Comparison of ENCODE assay signal across 10 cellular contexts in the genomic region with DNA sequence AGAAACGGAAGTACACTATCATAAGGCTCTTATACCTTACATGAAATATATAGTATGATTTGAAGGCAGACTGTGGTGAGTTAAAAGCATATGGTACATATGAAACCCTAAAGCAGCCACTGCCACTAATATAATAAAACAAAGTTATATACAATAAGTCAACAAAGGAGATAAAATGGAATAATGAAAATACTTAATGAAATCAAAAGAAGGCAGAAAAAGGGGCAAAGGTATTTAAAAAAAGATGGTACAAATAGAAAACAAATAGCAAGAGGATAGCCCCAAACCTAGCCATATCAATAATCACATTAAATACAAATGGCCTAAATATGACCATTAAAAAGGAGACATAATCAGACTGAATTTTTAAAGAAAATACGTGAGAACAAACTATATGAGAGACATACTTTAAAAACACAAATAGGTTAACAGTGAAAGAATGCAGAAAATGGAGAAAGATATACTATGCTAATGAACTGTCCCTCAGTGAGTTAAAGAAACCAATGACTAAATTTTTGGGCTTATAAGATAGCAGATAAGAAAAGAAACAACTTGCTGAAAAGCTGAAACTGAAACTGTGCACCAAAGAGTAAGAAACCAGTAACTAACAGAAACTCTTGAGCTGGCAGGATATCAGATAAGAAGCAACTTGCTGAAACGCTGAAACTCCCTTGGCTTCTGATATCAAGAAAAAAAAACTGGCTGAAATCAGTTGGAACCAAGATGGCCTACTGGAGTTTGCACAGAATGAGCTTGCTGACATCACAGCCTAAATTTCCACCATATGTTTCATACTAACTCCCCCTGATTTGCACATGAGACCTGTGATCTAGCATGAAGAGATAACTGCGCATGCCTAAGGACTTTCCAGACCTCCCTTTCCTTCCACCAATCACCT. TPM values are rescaled to one million over a fixed set of nuclear protein-coding genes. Genes with fewer than 3 reads are reported as not detected.
DNase-seq lines count a peak whose midpoint lies in the region; ATAC-seq, FAIRE-seq and TF ChIP-seq lines count a peak whose summit lies in the region.
"Had no signal": no experiment of that assay in that cellular context is flagged by ENCODE, and none has a peak within 500 bp of the region (broad histone marks: within the 10 kb centered on the region; RNA-seq: fewer than 3 reads in every experiment).

No MANE protein-coding gene starts in this region.

- WGBS in GM12878 (ENCODE audit: insufficient coverage, insufficient replicate concordance, low lambda C conversion rate, missing lambda C conversion rate) = 50% methylated on average over 4 of the region's 4 CpGs

- peaks cover 11% of the 10 kb centered on the region for H3K9me3 ChIP-seq in GM12878 (replicated peaks; ENCODE audit: control insufficient read depth, insufficient read depth, low read length)

- no TSS peak for BruUV-seq in GM12878 (replicated peaks; lab: Mats Ljungman, UMichigan)

- CTCF ChIA-PET in GM12878 (lab: Yijun Ruan, JAX) = interaction anchor here (0.6 to 3.1 kb wide), 29 partner anchors 7 to 683 kb away, joined by 3 to 18 read pairs (median 6); a partner anchor contains a TSS

- in situ Hi-C loops in GM12878 (cut with MboI) = no loop called here

- H3K4me2 ChIP-seq in GM12878 (ENCODE audit: control insufficient read depth, insufficient read depth) = no peak overlapping the region

- peaks cover 4% of the 10 kb centered on the region for H3K4me1 ChIP-seq in ACC112 (ENCODE audit: control insufficient read depth, insufficient read depth, low read length, unreplicated experiment)
- peaks cover 27% of the 10 kb centered on the region for H3K4me1 ChIP-seq in GM12878 (ENCODE audit: control insufficient read depth, insufficient read depth, low read length)

- H3K36me3 ChIP-seq in ACC112 (ENCODE audit: insufficient read depth, low read length) (no peaks in the 10 kb centered on the region), GM12878 (ENCODE audit: control insufficient read depth in 2 of 2, insufficient read depth in 2 of 2, low read length in 1 of 2) (no peaks in the 10 kb centered on the region), H7 (replicated peaks; ENCODE audit: control insufficient read depth, insufficient read depth, low read length) (no peaks in the 10 kb centered on the region)

- TF ChIP-seq POLR2A in GM12878 (IDR thresholded peaks at IDR 0.05; ENCODE audit: low read depth, low read length) = no peak

- no peak for TF ChIP-seq EP300 in GM12878 (IDR thresholded peaks at IDR 0.05; ENCODE audit: borderline replicate concordance in 1 of 2, control insufficient read depth in 1 of 2, low read depth in 2 of 2, low read length in 2 of 2)

- H3K4me3 ChIP-seq in ACC112 (ENCODE audit: low read depth, low read length) = no peak overlapping the region
- H3K4me3 ChIP-seq in GM12878 = no peak overlapping the region
- no peak overlapping the region for H3K4me3 ChIP-seq in H7 (ENCODE audit: insufficient read depth, low read depth, low read length)

- peak; percentile 73 for DNase-seq in GM12878 (ENCODE audit: low read depth, low spot score)
- no peak for DNase-seq in iPS-NIHi7 (ENCODE audit: extremely low spot score)
- no peak for DNase-seq in retina
- no peak for DNase-seq in NCI-H1048 (lab: John Stamatoyannopoulos, UW)
- DNase-seq in H7 = no peak
- DNase-seq: foreskin melanocyte, right cardiac atrium had no signal

- SMC1A ChIA-PET in GM12878 (lab: Charles Lee; ENCODE audit: uncharacterized antibody, unreplicated experiment) = interaction anchor here (0.6 to 3.3 kb wide), 33 partner anchors 9 to 1143 kb away, joined by 3 to 20 read pairs (median 4); no protein-coding TSS in a partner anchor

- no peak overlapping the region for H3K27ac ChIP-seq in ACC112 (ENCODE audit: low read depth, low read length)
- H3K27ac ChIP-seq in GM12878 (ENCODE audit: control insufficient read depth, insufficient read depth) = peak overlapping the region; percentile 43; the same call in 1 of the 2 replicates

- H3K9ac ChIP-seq in GM12878 (ENCODE audit: control insufficient read depth, insufficient read depth, low read length) = no peak overlapping the region

- H3K79me2 ChIP-seq in ACC112 (ENCODE audit: control insufficient read depth, insufficient read depth, low read length, unreplicated experiment) = no peaks in the 10 kb centered on the region
- H3K79me2 ChIP-seq in GM12878 (ENCODE audit: control insufficient read depth, insufficient read depth, low read length) = no peaks in the 10 kb centered on the region

- peak; percentile 87 for FAIRE-seq in GM12878 (lab: Jason Lieb, UNC)

- POLR2A ChIA-PET in GM12878 (lab: Charles Lee) = interaction anchor here (0.6 to 1.4 kb wide), 6 partner anchors 9 to 97 kb away, joined by 3 to 5 read pairs (median 4); no protein-coding TSS in a partner anchor

- H3K27me3 ChIP-seq in ACC112 (ENCODE audit: insufficient read depth, low read length) = 0 out of 2 replicates have a peak, but pooled peaks cover 7% of the 10 kb centered on the region
- H3K27me3 ChIP-seq in GM12878 (replicated peaks in 1 of 2; ENCODE audit: control insufficient read depth in 2 of 2, insufficient read depth in 2 of 2, low read length in 1 of 2) = no peaks in the 10 kb centered on the region
- no peaks in the 10 kb centered on the region for H3K27me3 ChIP-seq in H7 (ENCODE audit: control insufficient read depth, insufficient read depth, low read length)

- RAD21 ChIA-PET in GM12878 (lab: Charles Lee; ENCODE audit: unreplicated experiment) = interaction anchor here (0.8 to 2.7 kb wide), 18 partner anchors 12 to 162 kb away, joined by 3 to 16 read pairs (median 3); a partner anchor contains a TSS

- no peak for TF ChIP-seq CTCF in GM12878 (IDR thresholded peaks at IDR 0.05 in 2 of 3, conservative IDR thresholded peaks at IDR 0.05 in 1 of 3; ENCODE audit: control insufficient read depth in 2 of 3, extremely low read depth in 1 of 3, insufficient read depth in 1 of 3, low read depth in 3 of 3, low read length in 3 of 3)

- intact Hi-C loops in GM12878 (cut with micrococcal nuclease; ENCODE audit: unreplicated experiment) = no loop called here

- H2AFZ ChIP-seq in ACC112 (ENCODE audit: low read length, unreplicated experiment) (peak overlapping the region; percentile 70), GM12878 (ENCODE audit: control insufficient read depth, low read depth, low read length) (peak overlapping the region; percentile 35)

- ATAC-seq in GM19035 (IDR thresholded peaks at IDR 0.05; ENCODE audit: unreplicated experiment) (peak; percentile 76), HG03378 (IDR thresholded peaks at IDR 0.05; ENCODE audit: unreplicated experiment) (peak; percentile 72), GM12878 (peak; percentile 90)

- no peaks in the 10 kb centered on the region for H4K20me1 ChIP-seq in GM12878 (ENCODE audit: control insufficient read depth, insufficient read depth)

- TF ChIP-seq RAD21 in GM12878 (IDR thresholded peaks at IDR 0.05; ENCODE audit: insufficient read depth, low read depth, low read length) = no peak

RNA-seq across cellular contexts. Expression of a gene that starts 44.3 kb away (rescaled TPM):
- 1.5 and 3.6 TPM in 2 replicates for total RNA-seq in GM12878 (2013; cell fraction: nucleolus; rRNA removed)
- 1.0 and 1.1 TPM in 2 replicates for total RNA-seq in GM12878 (2014; rRNA removed)
- total RNA-seq in GM12878 (2014; rRNA removed; fragmentation: Illumina TruSeq; extraction: Trizol) = 1.4 and 1.6 TPM in 2 replicates
- total RNA-seq in GM12878 (2021) = 0.67 and 1.1 TPM in 2 replicates
- polyA plus RNA-seq in GM12878 (2011; ENCODE audit: low read depth) = 4.4 TPM
- polyA plus RNA-seq in GM12878 (2011; rRNA removed) = 5.0 and 6.3 TPM in 2 replicates
- 3.0 and 5.2 TPM in 2 replicates for polyA plus RNA-seq in GM12878 (2011; cell fraction: cytosol; rRNA removed)
- polyA plus RNA-seq in GM12878 (2011; cell fraction: nucleus; rRNA removed) = 1.0 and 1.4 TPM in 2 replicates
- polyA plus RNA-seq in GM12878 (2012) = 2.8 and 5.5 TPM in 2 replicates
- polyA plus RNA-seq in GM12878 (2014; fragmentation: Illumina TruSeq; extraction: Trizol) = 1.4 and 1.8 TPM in 2 replicates
- polyA plus RNA-seq in GM12878 (2014; fragmentation: Nextera tagmentation; extraction: Ambion mirVana) = 1 to 10 TPM; 1.2 to 1.6 TPM
- 0.92 and 1.5 TPM in 2 replicates for polyA plus RNA-seq in GM12878 (2014; rRNA removed)
- under 1 TPM; 0.34 to 0.70 TPM for polyA plus RNA-seq in GM12878 (2016; fragmentation: Nextera tagmentation; extraction: Ambion mirVana)
- 3.7 and 6.0 TPM in 2 replicates for polyA minus RNA-seq in GM12878 (2011; rRNA and poly(A)+ RNA removed)
- polyA minus RNA-seq in GM12878 (2011; cell fraction: cytosol; rRNA and poly(A)+ RNA removed) = 1.1 and 2.1 TPM in 2 replicates
- polyA minus RNA-seq in GM12878 (2011; cell fraction: nucleus; rRNA and poly(A)+ RNA removed) = 4.7 and 5.2 TPM in 2 replicates
- total RNA-seq in H7 (2014; rRNA removed; shearing (Covaris generic)) = not detected in 2 replicates

RNA-seq across cellular contexts. Expression of a gene that starts 46.1 kb away (rescaled TPM):
- not detected in 2 replicates for total RNA-seq in GM12878 (2013; cell fraction: nucleolus; rRNA removed)
- 0.38 TPM in 1 of 2 replicates, not detected in the other for total RNA-seq in GM12878 (2014; rRNA removed)
- total RNA-seq in GM12878 (2014; rRNA removed; fragmentation: Illumina TruSeq; extraction: Trizol) = not detected in 2 replicates
- total RNA-seq in GM12878 (2021) = not detected in 2 replicates
- 0.30 TPM for polyA plus RNA-seq in GM12878 (2011; ENCODE audit: low read depth)
- polyA plus RNA-seq in GM12878 (2011; rRNA removed) = 0.72 and 0.73 TPM in 2 replicates
- 0.33 and 0.63 TPM in 2 replicates for polyA plus RNA-seq in GM12878 (2011; cell fraction: cytosol; rRNA removed)
- 0.70 and 1.2 TPM in 2 replicates for polyA plus RNA-seq in GM12878 (2011; cell fraction: nucleus; rRNA removed)
- 0.65 TPM in 1 of 2 replicates, not detected in the other for polyA plus RNA-seq in GM12878 (2012)
- 0.32 TPM in 1 of 2 replicates, not detected in the other for polyA plus RNA-seq in GM12878 (2014; fragmentation: Illumina TruSeq; extraction: Trizol)
- polyA plus RNA-seq in GM12878 (2014; fragmentation: Nextera tagmentation; extraction: Ambion mirVana) = under 1 TPM; 0.27 to 0.29 TPM
- polyA plus RNA-seq in GM12878 (2014; rRNA removed) = 0.10 TPM in 1 of 2 replicates, not detected in the other
- polyA plus RNA-seq in GM12878 (2016; fragmentation: Nextera tagmentation; extraction: Ambion mirVana) = not detected
- 0.37 and 0.41 TPM in 2 replicates for polyA minus RNA-seq in GM12878 (2011; rRNA and poly(A)+ RNA removed)
- not detected in 2 replicates for polyA minus RNA-seq in GM12878 (2011; cell fraction: cytosol; rRNA and poly(A)+ RNA removed)
- 0.24 TPM in 1 of 2 replicates, not detected in the other for polyA minus RNA-seq in GM12878 (2011; cell fraction: nucleus; rRNA and poly(A)+ RNA removed)
- not detected in 2 replicates for total RNA-seq in H7 (2014; rRNA removed; shearing (Covaris generic))
- total RNA-seq: right cardiac atrium had no signal
- polyA plus RNA-seq: right cardiac atrium had no signal

RNA-seq across cellular contexts. Expression of a gene that starts 48.8 kb away (rescaled TPM):
- total RNA-seq in GM12878 (2013; cell fraction: nucleolus; rRNA removed) = not detected in 2 replicates
- total RNA-seq in GM12878 (2014; rRNA removed) (0.11 TPM in 1 of 2 replicates, not detected in the other), GM12878 (2014; rRNA removed; fragmentation: Illumina TruSeq; extraction: Trizol) (0.13 TPM in 1 of 2 replicates, not detected in the other), GM12878 (2021) (not detected in 2 replicates)
- polyA plus RNA-seq in GM12878 (2011; ENCODE audit: low read depth) = not detected
- polyA plus RNA-seq in GM12878 (2011; rRNA removed) (not detected in 2 replicates), GM12878 (2014; fragmentation: Illumina TruSeq; extraction: Trizol) (not detected in 2 replicates), GM12878 (2014; fragmentation: Nextera tagmentation; extraction: Ambion mirVana) (under 1 TPM in 1 of 2 experiments, not detected in 1; 0.08 TPM), GM12878 (2014; rRNA removed) (not detected in 2 replicates), GM12878 (2016; fragmentation: Nextera tagmentation; extraction: Ambion mirVana) (not detected)
- polyA plus RNA-seq in GM12878 (2011; cell fraction: cytosol; rRNA removed) = not detected in 2 replicates
- polyA plus RNA-seq in GM12878 (2011; cell fraction: nucleus; rRNA removed) = not detected in 2 replicates
- polyA plus RNA-seq in GM12878 (2012) = not detected in 2 replicates
- polyA minus RNA-seq in GM12878 (2011; rRNA and poly(A)+ RNA removed) = not detected in 2 replicates
- polyA minus RNA-seq in GM12878 (2011; cell fraction: cytosol; rRNA and poly(A)+ RNA removed) = not detected in 2 replicates
- not detected in 2 replicates for polyA minus RNA-seq in GM12878 (2011; cell fraction: nucleus; rRNA and poly(A)+ RNA removed)
- not detected in 2 replicates for total RNA-seq in H7 (2014; rRNA removed; shearing (Covaris generic))
- total RNA-seq: right cardiac atrium had no signal
- polyA plus RNA-seq: right cardiac atrium had no signal
